In genomic region chr2:33475381-33476099, GRCh38 we compare ENCODE assay signal across 8 cellular contexts. TPM values are rescaled to one million over a fixed set of nuclear protein-coding genes. Genes with fewer than 3 reads are reported as not detected.
DNase-seq lines count a peak whose midpoint lies in the region; ATAC-seq lines count a peak whose summit lies in the region.

No MANE protein-coding gene starts in this region.

- DNase-seq in C1 segment of cervical spinal cord (lab: John Stamatoyannopoulos, UW) (peak in 12 of 14 donors; percentile 26 to 81 (median 72)), GM19240 (ENCODE audit: insufficient read length, low spot score) (peak; percentile 55), NCI-H526 treated with DMSO at 0.1 percent for 48 hours (lab: John Stamatoyannopoulos, UW) (peak; percentile 59), lung microvascular endothelial cell (ENCODE audit: low read depth in 2 of 2) (peak; percentile 93 to 97)
- peak; percentile 74 to 81 for DNase-seq in activated CD4-positive, alpha-beta T cell treated with anti-CD3 and anti-CD28 coated beads, Interleukin-2, amount 50 U/mL, for 48 hours
- peak; percentile 49 to 68 (median 64) for DNase-seq in effector memory CD4-positive, alpha-beta T cell
- DNase-seq in stimulated activated CD8-positive, alpha-beta memory T cell treated with anti-CD3 and anti-CD28 coated beads, Interleukin-12 subunit alpha, Interleukin-12 subunit beta, amount 100 ng/mL, for 24 hours (ENCODE audit: extremely low read depth): peak; percentile 25

- peak overlapping the region; percentile 89 for H3K27ac ChIP-seq in effector memory CD4-positive, alpha-beta T cell (ENCODE audit: insufficient read depth, low read length, poor library complexity, severe bottlenecking)

- H3K4me1 ChIP-seq in effector memory CD4-positive, alpha-beta T cell (ENCODE audit: control insufficient read depth, insufficient read depth, low read length, poor library complexity, severe bottlenecking): peaks cover 17% of the 10 kb centered on the region

- H3K9me3 ChIP-seq in effector memory CD4-positive, alpha-beta T cell (ENCODE audit: control insufficient read depth, low read length): no peaks in the 10 kb centered on the region

- H3K36me3 ChIP-seq in effector memory CD4-positive, alpha-beta T cell (ENCODE audit: control insufficient read depth, insufficient read depth, low read length): no peaks in the 10 kb centered on the region

- H3K4me3 ChIP-seq in effector memory CD4-positive, alpha-beta T cell (ENCODE audit: insufficient read depth, low read depth, low read length, poor library complexity, severe bottlenecking): peak overlapping the region; percentile 72

- ATAC-seq in HG03442 (IDR thresholded peaks at IDR 0.05; ENCODE audit: unreplicated experiment): peak; percentile 43

- H3K27me3 ChIP-seq in effector memory CD4-positive, alpha-beta T cell (replicated peaks; ENCODE audit: control insufficient read depth, insufficient read depth, low read length, poor library complexity, severe bottlenecking): no peaks in the 10 kb centered on the region

RNA-seq across cellular contexts. Expression of gene RASGRP3, which starts 0.9 kb away (rescaled TPM):
- total RNA-seq in lung microvascular endothelial cell: 138 and 180 TPM in 2 replicates

Comparison
In these comparisons a context has a peak if more than half of its experiments do, and no peak if none do; other contexts are left out.
1. Peak in every context shown above with its lines: DNase-seq, ATAC-seq, H3K4me3 ChIP-seq and H3K27ac ChIP-seq.
2. DNase-seq: peak in every context shown above with its lines; median percentile 95 in lung microvascular endothelial cell; 78 in activated CD4-positive, alpha-beta T cell treated with anti-CD3 and anti-CD28 coated beads, Interleukin-2, amount 50 U/mL, for 48 hours; 72 in C1 segment of cervical spinal cord; 64 in effector memory CD4-positive, alpha-beta T cell; 59 in NCI-H526 treated with DMSO at 0.1 percent for 48 hours; 55 in GM19240; 25 in stimulated activated CD8-positive, alpha-beta memory T cell treated with anti-CD3 and anti-CD28 coated beads, Interleukin-12 subunit alpha, Interleukin-12 subunit beta, amount 100 ng/mL, for 24 hours.